In genomic region chr1:184930645-184931044, GRCh38 we compare ENCODE assay signal across 19 cellular contexts. TPM values are rescaled to one million over a fixed set of nuclear protein-coding genes. Genes with fewer than 3 reads are reported as not detected.
A peak's percentile ranks its signal among the peaks of the same experiment; 100 is the strongest.
DNase-seq lines count a peak whose midpoint lies in the region; ATAC-seq lines count a peak whose summit lies in the region.
"Had no signal": no experiment of that assay in that cellular context is flagged by ENCODE, and none has a peak within 500 bp of the region (broad histone marks: within the 10 kb centered on the region; RNA-seq: fewer than 3 reads in every experiment).

No MANE protein-coding gene starts in this region.

- CTCF ChIA-PET in activated naive CD4-positive, alpha-beta T cell treated with anti-CD3 and anti-CD28 coated beads, Interleukin-2, amount 10 ng/mL, durations not matched to agents 7 days and 5 days (lab: Charles Lee) = no interaction called here

- H3K9ac ChIP-seq in mesendoderm (ENCODE audit: low read length) = no peak overlapping the region
- H3K9ac ChIP-seq: SK-N-SH had no signal

- no peak overlapping the region for H3K4ac ChIP-seq in mesendoderm (ENCODE audit: low read depth, low read length)

- no peaks in the 10 kb centered on the region for H3K79me1 ChIP-seq in mesendoderm (ENCODE audit: low read length)

- no CpG with 5 or more reads among the region's 3 CpGs for WGBS in mesendoderm (ENCODE audit: extremely low coverage, insufficient coverage, low lambda C conversion rate)

- H3K56ac ChIP-seq in mesendoderm (ENCODE audit: low read length) = no peak overlapping the region

- H3K18ac ChIP-seq in mesendoderm (ENCODE audit: low read length) = no peak overlapping the region

- DNase-seq in CD4-positive, CD25-positive, alpha-beta regulatory T cell = peak in 2 of 3 donors; percentile 18 to 51
- DNase-seq in GF-D8 (lab: John Stamatoyannopoulos, UW) = peak; percentile 67
- peak; percentile 54 to 83 for DNase-seq in NOMO-1 (lab: John Stamatoyannopoulos, UW; ENCODE audit: unreplicated experiment in 2 of 2)
- DNase-seq in effector memory CD8-positive, alpha-beta T cell = no peak
- DNase-seq in mesendoderm = no peak
- DNase-seq in superior temporal gyrus (ENCODE audit: extremely low spot score) = no peak
- no peak for DNase-seq in activated naive CD4-positive, alpha-beta T cell treated with anti-CD3 and anti-CD28 coated beads, Interleukin-2, amount 10 ng/mL, durations not matched to agents 7 days and 5 days
- DNase-seq: activated B cell treated with CpG ODN at 0.5 μM for 24 hours; activated T-cell treated with anti-CD3 and anti-CD28 coated beads, Interleukin-2, amount 50 U/mL, for 48 hours; IMR-90; left lung; NCI-H1930; SK-N-SH; upper lobe of left lung had no signal

- H3K36me3 ChIP-seq in CD4-positive, CD25-positive, alpha-beta regulatory T cell (ENCODE audit: control insufficient read depth, insufficient read depth, low read length) = peaks cover 12% of the 10 kb centered on the region
- H3K36me3 ChIP-seq in mesendoderm (ENCODE audit: control insufficient read depth, insufficient read depth, low read length) = no peaks in the 10 kb centered on the region
- H3K36me3 ChIP-seq: left lung, upper lobe of left lung had no signal

- no peak overlapping the region for H3K23ac ChIP-seq in mesendoderm (ENCODE audit: low read length)

- H3K4me1 Mint-ChIP-seq in CD4-positive, CD25-positive, alpha-beta regulatory T cell = peaks cover 9 to 36% (median 26%) of the 10 kb centered on the region in 4 donors
- peaks cover 29 to 42% of the 10 kb centered on the region in 2 donors for H3K4me1 Mint-ChIP-seq in effector memory CD8-positive, alpha-beta T cell (ENCODE audit: low read depth in 2 of 2)
- H3K4me1 Mint-ChIP-seq in activated naive CD4-positive, alpha-beta T cell treated with anti-CD3 and anti-CD28 coated beads, Interleukin-2, amount 10 ng/mL, durations not matched to agents 7 days and 5 days = no peaks in the 10 kb centered on the region
- H3K4me1 Mint-ChIP-seq: activated B cell treated with CpG ODN at 0.5 μM for 24 hours had no signal

- H3K27ac ChIP-seq in CD4-positive, CD25-positive, alpha-beta regulatory T cell (ENCODE audit: insufficient read depth, low read length, poor library complexity, severe bottlenecking) = peak overlapping the region; percentile 35
- H3K27ac ChIP-seq in mesendoderm (ENCODE audit: low read depth, low read length) = no peak overlapping the region
- H3K27ac ChIP-seq: esophagus muscularis mucosa, hepatocyte, upper lobe of left lung had no signal

- H3K79me2 ChIP-seq in mesendoderm (ENCODE audit: control insufficient read depth, insufficient read depth, low read length) = no peaks in the 10 kb centered on the region
- H3K79me2 ChIP-seq: hepatocyte had no signal

- H2AK5ac ChIP-seq in mesendoderm (ENCODE audit: low read length) = no peak overlapping the region

- no peaks in the 10 kb centered on the region for H3K27me3 ChIP-seq in CD4-positive, CD25-positive, alpha-beta regulatory T cell (ENCODE audit: control insufficient read depth, insufficient read depth, low read length)
- H3K27me3 ChIP-seq in mesendoderm (ENCODE audit: insufficient read depth, low read length, poor library complexity) = no peaks in the 10 kb centered on the region
- H3K27me3 ChIP-seq: esophagus muscularis mucosa, hepatocyte, left lung, upper lobe of left lung had no signal

- H3K36me3 Mint-ChIP-seq in CD4-positive, CD25-positive, alpha-beta regulatory T cell = peaks cover 7% of the 10 kb centered on the region
- H3K36me3 Mint-ChIP-seq in effector memory CD8-positive, alpha-beta T cell (ENCODE audit: insufficient read depth) = peaks cover 10% of the 10 kb centered on the region
- peaks cover 6% of the 10 kb centered on the region for H3K36me3 Mint-ChIP-seq in activated naive CD4-positive, alpha-beta T cell treated with anti-CD3 and anti-CD28 coated beads, Interleukin-2, amount 10 ng/mL, durations not matched to agents 7 days and 5 days

- no peaks in the 10 kb centered on the region for H3K9me3 ChIP-seq in CD4-positive, CD25-positive, alpha-beta regulatory T cell (ENCODE audit: control insufficient read depth in 2 of 2, low read length in 2 of 2)
- H3K9me3 ChIP-seq: esophagus muscularis mucosa, left lung, upper lobe of left lung had no signal

- peaks cover 2 to 17% (median 5%) of the 10 kb centered on the region in 7 donors for H3K9me3 Mint-ChIP-seq in CD4-positive, CD25-positive, alpha-beta regulatory T cell
- H3K9me3 Mint-ChIP-seq in effector memory CD8-positive, alpha-beta T cell = peaks cover 0 to 6% of the 10 kb centered on the region in 2 donors
- peaks cover 3% of the 10 kb centered on the region for H3K9me3 Mint-ChIP-seq in activated naive CD4-positive, alpha-beta T cell treated with anti-CD3 and anti-CD28 coated beads, Interleukin-2, amount 10 ng/mL, durations not matched to agents 7 days and 5 days

- peaks cover 5% of the 10 kb centered on the region for H3K27me3 Mint-ChIP-seq in CD4-positive, CD25-positive, alpha-beta regulatory T cell
- H3K27me3 Mint-ChIP-seq in effector memory CD8-positive, alpha-beta T cell = no peaks in the 10 kb centered on the region
- H3K27me3 Mint-ChIP-seq in activated naive CD4-positive, alpha-beta T cell treated with anti-CD3 and anti-CD28 coated beads, Interleukin-2, amount 10 ng/mL, durations not matched to agents 7 days and 5 days = no peaks in the 10 kb centered on the region
- H3K27me3 Mint-ChIP-seq: activated B cell treated with CpG ODN at 0.5 μM for 24 hours; dendritic cell treated with granulocyte-macrophage colony-stimulating factor and Interleukin-4, amounts not matched to agents 40 ng/mL and 50 ng/mL, for 4 days had no signal

- H3K4me2 ChIP-seq in mesendoderm (ENCODE audit: low read length) = no peak overlapping the region
- H3K4me2 ChIP-seq: SK-N-SH had no signal

- peak overlapping the region; percentile 14 to 65 (median 40) for H3K27ac Mint-ChIP-seq in CD4-positive, CD25-positive, alpha-beta regulatory T cell
- peak overlapping the region; percentile 7 to 59 for H3K27ac Mint-ChIP-seq in effector memory CD8-positive, alpha-beta T cell
- no peak overlapping the region for H3K27ac Mint-ChIP-seq in activated naive CD4-positive, alpha-beta T cell treated with anti-CD3 and anti-CD28 coated beads, Interleukin-2, amount 10 ng/mL, durations not matched to agents 7 days and 5 days
- H3K27ac Mint-ChIP-seq: activated B cell treated with CpG ODN at 0.5 μM for 24 hours, nephron had no signal

- H3K4me3 ChIP-seq in CD4-positive, CD25-positive, alpha-beta regulatory T cell (ENCODE audit: low read depth, low read length) = no peak overlapping the region
- H3K4me3 ChIP-seq in mesendoderm (ENCODE audit: low read length) = no peak overlapping the region
- H3K4me3 ChIP-seq: esophagus muscularis mucosa, hepatocyte, left lung, upper lobe of left lung had no signal

- peak; percentile 72 to 82 for ATAC-seq in CD4-positive, CD25-positive, alpha-beta regulatory T cell (ENCODE audit: low read depth in 2 of 2)
- ATAC-seq in effector memory CD8-positive, alpha-beta T cell (replicated peaks) = peak; percentile 95
- no peak for ATAC-seq in GM18868 (IDR thresholded peaks at IDR 0.05; ENCODE audit: unreplicated experiment)

- no peak overlapping the region for H4K5ac ChIP-seq in mesendoderm (ENCODE audit: low read length)

- no peak overlapping the region for H4K8ac ChIP-seq in mesendoderm (ENCODE audit: low read depth, low read length)

- no peak overlapping the region for H2BK15ac ChIP-seq in mesendoderm (replicated peaks; ENCODE audit: low read depth)

- H2BK5ac ChIP-seq in mesendoderm (ENCODE audit: low read length) = no peak overlapping the region

- peaks cover 14% of the 10 kb centered on the region for H3K4me1 ChIP-seq in CD4-positive, CD25-positive, alpha-beta regulatory T cell (ENCODE audit: control insufficient read depth, insufficient read depth, low read length, poor library complexity, severe bottlenecking)
- no peaks in the 10 kb centered on the region for H3K4me1 ChIP-seq in mesendoderm (ENCODE audit: control insufficient read depth, low read depth, low read length)

- peak overlapping the region; percentile 3 to 85 (median 48) for H3K4me3 Mint-ChIP-seq in CD4-positive, CD25-positive, alpha-beta regulatory T cell
- peak overlapping the region; percentile 11 to 42 for H3K4me3 Mint-ChIP-seq in effector memory CD8-positive, alpha-beta T cell
- H3K4me3 Mint-ChIP-seq in activated naive CD4-positive, alpha-beta T cell treated with anti-CD3 and anti-CD28 coated beads, Interleukin-2, amount 10 ng/mL, durations not matched to agents 7 days and 5 days = no peak overlapping the region
- H3K4me3 Mint-ChIP-seq: activated B cell treated with CpG ODN at 0.5 μM for 24 hours; dendritic cell treated with granulocyte-macrophage colony-stimulating factor and Interleukin-4, amounts not matched to agents 40 ng/mL and 50 ng/mL, for 4 days; nephron had no signal

- H2BK120ac ChIP-seq in mesendoderm (ENCODE audit: low read depth, low read length) = no peak overlapping the region

RNA-seq across cellular contexts. Expression of gene NIBAN1, which starts 43.7 kb away (rescaled TPM):
- total RNA-seq in CD4-positive, CD25-positive, alpha-beta regulatory T cell = 141 TPM
- 10 to 100 TPM; 37.3 to 70.7 (median 48.5) TPM for polyA plus RNA-seq in CD4-positive, CD25-positive, alpha-beta regulatory T cell
- polyA plus RNA-seq in mesendoderm (2013, experiment 1 of 2) = 5.1 TPM
- 5.5 TPM for polyA plus RNA-seq in mesendoderm (2013, experiment 2 of 2)

Comparison
In these comparisons a context has a peak if more than half of its experiments do, and no peak if none do; other contexts are left out.
1. DNase-seq: peak in CD4-positive, CD25-positive, alpha-beta regulatory T cell (2 of 3), GF-D8 (single experiment) and NOMO-1 (2 of 2); none in effector memory CD8-positive, alpha-beta T cell (0 of 3), mesendoderm (single experiment), superior temporal gyrus (single experiment) and activated naive CD4-positive, alpha-beta T cell treated with anti-CD3 and anti-CD28 coated beads, Interleukin-2, amount 10 ng/mL, durations not matched to agents 7 days and 5 days (single experiment).